In genomic region chr6:107068691-107069630, GRCh38 we compare ENCODE assay signal across 17 cellular contexts. TPM values are rescaled to one million over a fixed set of nuclear protein-coding genes. Genes with fewer than 3 reads are reported as not detected.
DNase-seq lines count a peak whose midpoint lies in the region; ATAC-seq and TF ChIP-seq lines count a peak whose summit lies in the region.
"Had no signal": no experiment of that assay in that cellular context is flagged by ENCODE, and none has a peak within 500 bp of the region (broad histone marks: within the 10 kb centered on the region; RNA-seq: fewer than 3 reads in every experiment).

No MANE protein-coding gene starts in this region.

- no peaks in the 10 kb centered on the region for H4K20me1 ChIP-seq in IMR-90 (ENCODE audit: insufficient read depth, low read length)

- no peak overlapping the region for H2BK120ac ChIP-seq in IMR-90 (ENCODE audit: low read depth, low read length)
- H2BK120ac ChIP-seq in neuronal stem cell (ENCODE audit: low read depth, low read length), result no peak overlapping the region

- H3K4me2 ChIP-seq in IMR-90 (ENCODE audit: low read depth, low read length) (no peak overlapping the region), neuronal stem cell (ENCODE audit: insufficient read depth, low read length, poor library complexity, severe bottlenecking) (no peak overlapping the region)
- H3K4me2 ChIP-seq: BLaER1 treated with 17β-estradiol and CSF1 and Interleukin-3, amounts not matched to agents 10 nM and 100 nM had no signal

- H3K9me1 ChIP-seq in IMR-90 (ENCODE audit: insufficient read depth, low read length), result no peaks in the 10 kb centered on the region

- H3K56ac ChIP-seq in IMR-90 (ENCODE audit: extremely low read depth, insufficient read depth, low read length), result no peak overlapping the region

- TF ChIP-seq CTCF in IMR-90 (conservative IDR thresholded peaks at IDR 0.05; ENCODE audit: low read depth, low read length) (no peak), chondrocyte (IDR thresholded peaks at IDR 0.05) (no peak), sigmoid colon (IDR thresholded peaks at IDR 0.05) (no peak), BE2C (IDR thresholded peaks at IDR 0.05; ENCODE audit: low read depth, low read length) (no peak)
- TF ChIP-seq CTCF in activated CD8-positive, alpha-beta T cell treated with anti-CD3 and anti-CD28 coated beads for 36 hours (IDR thresholded peaks at IDR 0.05), result no peak

- H2BK5ac ChIP-seq in IMR-90 (ENCODE audit: low read depth, low read length, poor library complexity, severe bottlenecking) (no peak overlapping the region), neuronal stem cell (ENCODE audit: low read length) (no peak overlapping the region)

- DNase-seq in IMR-90 (no peak), chondrocyte (ENCODE audit: low spot score) (peak; percentile 94), neuronal stem cell (ENCODE audit: low spot score) (no peak), sigmoid colon (peak; percentile 56), BE2C (no peak), NCI-H774 (lab: John Stamatoyannopoulos, UW) (no peak)
- no peak for DNase-seq in activated CD8-positive, alpha-beta T cell treated with anti-CD3 and anti-CD28 coated beads for 36 hours
- DNase-seq: 8988T; ACHN; Caco-2; Calu3; CD4-positive, alpha-beta T cell; CD8-positive, alpha-beta T cell; DMS79 treated with DMSO at 0.1 percent for 48 hours; GF-D8 had no signal

- H3K27ac Mint-ChIP-seq in chondrocyte (ENCODE audit: unreplicated experiment), result no peak overlapping the region
- no peak overlapping the region for H3K27ac Mint-ChIP-seq in activated CD8-positive, alpha-beta T cell treated with anti-CD3 and anti-CD28 coated beads for 36 hours
- H3K27ac Mint-ChIP-seq: CD4-positive, alpha-beta T cell; CD8-positive, alpha-beta T cell had no signal

- POLR2A ChIA-PET in IMR-90 (lab: Charles Lee; ENCODE audit: unreplicated experiment), result no interaction called here
- POLR2A ChIA-PET in activated CD8-positive, alpha-beta T cell treated with anti-CD3 and anti-CD28 coated beads for 36 hours (lab: Charles Lee), result interaction anchor here (1.2 kb wide), 1 partner anchor 47 kb away, joined by 3 read pairs; the partner anchor contains the start of gene BEND3

- TF ChIP-seq POLR2A in IMR-90 (IDR thresholded peaks at IDR 0.05; ENCODE audit: low read depth, low read length), result no peak
- TF ChIP-seq POLR2A in sigmoid colon (IDR thresholded peaks at IDR 0.05), result no peak

- H3K27me3 ChIP-seq in IMR-90 (ENCODE audit: control insufficient read depth, insufficient read depth, low read length) (no peaks in the 10 kb centered on the region), neuronal stem cell (ENCODE audit: control insufficient read depth in 3 of 3, insufficient read depth in 3 of 3, low read depth in 1 of 3, low read length in 3 of 3) (no peaks in the 10 kb centered on the region), sigmoid colon (no peaks in the 10 kb centered on the region), BE2C (no peaks in the 10 kb centered on the region)
- H3K27me3 ChIP-seq: BLaER1 treated with 17β-estradiol and CSF1 and Interleukin-3, amounts not matched to agents 10 nM and 100 nM had no signal

- H3K79me1 ChIP-seq in IMR-90 (ENCODE audit: low read depth in 1 of 2, low read length in 2 of 2), result no peaks in the 10 kb centered on the region
- peaks cover 3% of the 10 kb centered on the region for H3K79me1 ChIP-seq in neuronal stem cell (ENCODE audit: low read depth, low read length)

- no peak for TF ChIP-seq RAD21 in IMR-90 (IDR thresholded peaks at IDR 0.05; ENCODE audit: low read length)

- in situ Hi-C loops in IMR-90 (cut with MboI; ENCODE audit: low sequenced_read_pairs), result no loop called here

- no peaks in the 10 kb centered on the region for H3K9me3 Mint-ChIP-seq in chondrocyte (ENCODE audit: low read depth)
- no peaks in the 10 kb centered on the region for H3K9me3 Mint-ChIP-seq in activated CD8-positive, alpha-beta T cell treated with anti-CD3 and anti-CD28 coated beads for 36 hours
- H3K9me3 Mint-ChIP-seq: CD4-positive, alpha-beta T cell; CD8-positive, alpha-beta T cell had no signal

- no TSS peak for BruUV-seq in IMR-90 (replicated peaks; lab: Mats Ljungman, UMichigan)

- H3K9ac ChIP-seq in IMR-90 (ENCODE audit: low read depth, low read length), result no peak overlapping the region
- H3K9ac ChIP-seq in neuronal stem cell (ENCODE audit: low read depth, low read length, poor library complexity), result no peak overlapping the region
- H3K9ac ChIP-seq: BLaER1 treated with 17β-estradiol and CSF1 and Interleukin-3, amounts not matched to agents 10 nM and 100 nM had no signal

- H2AFZ ChIP-seq in IMR-90 (replicated peaks; ENCODE audit: low read length, poor library complexity), result peak overlapping the region; percentile 16
- no peak overlapping the region for H2AFZ ChIP-seq in neuronal stem cell (ENCODE audit: low read length)

- H3K36me3 ChIP-seq in IMR-90 (ENCODE audit: control insufficient read depth, insufficient read depth, low read length) (peaks cover 6% of the 10 kb centered on the region), neuronal stem cell (replicated peaks in 1 of 2; ENCODE audit: control insufficient read depth in 2 of 2, insufficient read depth in 2 of 2, low read length in 2 of 2) (peaks cover 15 to 80% of the 10 kb centered on the region in 2 donors), sigmoid colon (peaks cover 0 to 9% (median 0%) of the 10 kb centered on the region in 4 donors), BE2C (peaks cover 10% of the 10 kb centered on the region)

- ATAC-seq in IMR-90 (ENCODE audit: low read depth), result no peak
- no peak for ATAC-seq in activated CD8-positive, alpha-beta T cell treated with anti-CD3 and anti-CD28 coated beads for 36 hours
- ATAC-seq: CD8-positive, alpha-beta T cell had no signal

- H2AK5ac ChIP-seq in IMR-90 (ENCODE audit: low read depth, low read length) (no peak overlapping the region), neuronal stem cell (ENCODE audit: low read depth, low read length) (no peak overlapping the region)

- no peak overlapping the region for H3K23ac ChIP-seq in IMR-90 (ENCODE audit: low read depth, low read length)
- H3K23ac ChIP-seq in neuronal stem cell (ENCODE audit: low read depth, low read length, poor library complexity), result no peak overlapping the region

- dilution Hi-C loops in IMR-90 (cut with HindIII; ENCODE audit: low sequenced_read_pairs, unreplicated experiment), result no loop called here

- CTCF ChIA-PET in IMR-90 (lab: Yijun Ruan, JAX), result interaction anchor here (1.5 kb wide), 1 partner anchor 9 kb away, joined by 3 read pairs; no protein-coding TSS in a partner anchor
- CTCF ChIA-PET in activated CD8-positive, alpha-beta T cell treated with anti-CD3 and anti-CD28 coated beads for 36 hours (lab: Charles Lee), result no interaction called here

- no peak overlapping the region for H3K4ac ChIP-seq in IMR-90 (ENCODE audit: low read depth, low read length)
- no peak overlapping the region for H3K4ac ChIP-seq in neuronal stem cell (ENCODE audit: low read length)

- H3K18ac ChIP-seq in IMR-90 (ENCODE audit: low read depth, low read length) (no peak overlapping the region), neuronal stem cell (ENCODE audit: low read length) (peak overlapping the region; percentile 71)

- peak overlapping the region; percentile 47 for H2AK9ac ChIP-seq in IMR-90 (replicated peaks; ENCODE audit: low read depth, low read length, poor library complexity)

- TF ChIP-seq EP300 in sigmoid colon (IDR thresholded peaks at IDR 0.05), result no peak

- intact Hi-C loops in IMR-90 (cut with micrococcal nuclease), result no loop called here
- intact Hi-C loops in sigmoid colon (cut with DNase I), result no loop called here
- intact Hi-C loops in activated CD8-positive, alpha-beta T cell treated with anti-CD3 and anti-CD28 coated beads for 36 hours (cut with micrococcal nuclease), result no loop called here

- no peak overlapping the region for H4K8ac ChIP-seq in IMR-90 (ENCODE audit: low read depth in 2 of 2, low read length in 2 of 2)
- peak overlapping the region; percentile 7 for H4K8ac ChIP-seq in neuronal stem cell (ENCODE audit: low read depth, low read length)

- H3K9me3 ChIP-seq in IMR-90 (ENCODE audit: control insufficient read depth, insufficient read depth, low read length), result no peaks in the 10 kb centered on the region
- peaks cover 0 to 3% of the 10 kb centered on the region in 2 donors for H3K9me3 ChIP-seq in neuronal stem cell (replicated peaks in 1 of 2; ENCODE audit: control insufficient read depth in 2 of 2, insufficient read depth in 1 of 2, low read depth in 1 of 2, low read length in 2 of 2)
- no peaks in the 10 kb centered on the region for H3K9me3 ChIP-seq in sigmoid colon
- no peaks in the 10 kb centered on the region for H3K9me3 ChIP-seq in BE2C
- H3K9me3 ChIP-seq: BLaER1 treated with 17β-estradiol and CSF1 and Interleukin-3, amounts not matched to agents 10 nM and 100 nM; Caco-2 had no signal

- H3K14ac ChIP-seq in IMR-90 (replicated peaks; ENCODE audit: low read depth, low read length) (no peak overlapping the region), neuronal stem cell (ENCODE audit: low read length) (no peak overlapping the region)

- WGBS in IMR-90 (ENCODE audit: extremely low coverage in 2 of 2, insufficient read length in 1 of 2), 2 experiments, result 95% methylated on average over 43 of the region's 69 CpGs; no CpG with 5 or more reads in 1 of the 2 experiments
- WGBS in neuronal stem cell (ENCODE audit: extremely low coverage in 2 of 2, insufficient read length in 2 of 2, insufficient replicate concordance in 1 of 2), 2 donors, result no CpG with 5 or more reads among the region's 69 CpGs
- 97 to 98% methylated on average over 69 of the region's 69 CpGs for whole genome bisulfite sequencing in sigmoid colon, 2 donors

- H3K27me3 Mint-ChIP-seq in chondrocyte (ENCODE audit: low read depth), result no peaks in the 10 kb centered on the region
- H3K27me3 Mint-ChIP-seq in activated CD8-positive, alpha-beta T cell treated with anti-CD3 and anti-CD28 coated beads for 36 hours, result no peaks in the 10 kb centered on the region
- H3K27me3 Mint-ChIP-seq: CD4-positive, alpha-beta T cell had no signal

- H3K4me1 ChIP-seq in IMR-90 (ENCODE audit: control insufficient read depth, insufficient read depth, low read length) (peaks cover 8% of the 10 kb centered on the region; the same call in 1 of the 2 replicates), neuronal stem cell (ENCODE audit: control insufficient read depth in 2 of 2, insufficient read depth in 1 of 2, low read depth in 1 of 2, low read length in 2 of 2) (peaks cover 0 to 1% of the 10 kb centered on the region in 2 donors), sigmoid colon (peaks cover 0 to 7% (median 0%) of the 10 kb centered on the region in 4 donors), BE2C (no peaks in the 10 kb centered on the region)

- H2BK20ac ChIP-seq in IMR-90 (ENCODE audit: low read depth, low read length), result no peak overlapping the region

- no peak overlapping the region for H2BK12ac ChIP-seq in neuronal stem cell (ENCODE audit: low read length)

- H3K4me1 Mint-ChIP-seq in chondrocyte (ENCODE audit: low read depth), result peaks cover 10% of the 10 kb centered on the region
- H3K4me1 Mint-ChIP-seq in activated CD8-positive, alpha-beta T cell treated with anti-CD3 and anti-CD28 coated beads for 36 hours (ENCODE audit: low read depth), result peaks cover 23% of the 10 kb centered on the region

- H4K91ac ChIP-seq in IMR-90 (ENCODE audit: insufficient read depth, low read depth, low read length) (no peak overlapping the region), neuronal stem cell (ENCODE audit: low read depth, low read length, poor library complexity) (no peak overlapping the region)

- H3K27ac ChIP-seq in IMR-90 (ENCODE audit: insufficient read depth, low read length) (no peak overlapping the region), neuronal stem cell (replicated peaks; ENCODE audit: low read length) (no peak overlapping the region), sigmoid colon (no peak overlapping the region)
- H3K27ac ChIP-seq: BLaER1 treated with 17β-estradiol and CSF1 and Interleukin-3, amounts not matched to agents 10 nM and 100 nM; C4-2B had no signal

- H2BK15ac ChIP-seq in IMR-90 (ENCODE audit: low read depth, low read length) (no peak overlapping the region), neuronal stem cell (ENCODE audit: low read length) (no peak overlapping the region)

- H3K36me3 Mint-ChIP-seq in chondrocyte (ENCODE audit: low read depth), result peaks cover 11% of the 10 kb centered on the region
- peaks cover 15% of the 10 kb centered on the region for H3K36me3 Mint-ChIP-seq in activated CD8-positive, alpha-beta T cell treated with anti-CD3 and anti-CD28 coated beads for 36 hours (ENCODE audit: low read depth)

- no peak overlapping the region for H3K4me3 Mint-ChIP-seq in chondrocyte (ENCODE audit: unreplicated experiment)
- no peak overlapping the region for H3K4me3 Mint-ChIP-seq in activated CD8-positive, alpha-beta T cell treated with anti-CD3 and anti-CD28 coated beads for 36 hours
- H3K4me3 Mint-ChIP-seq: CD4-positive, alpha-beta T cell; CD8-positive, alpha-beta T cell had no signal

- no peak overlapping the region for H4K5ac ChIP-seq in IMR-90 (ENCODE audit: low read depth, low read length)

- H3K4me3 ChIP-seq in IMR-90 (ENCODE audit: insufficient read depth, low read depth, low read length), result no peak overlapping the region
- no peak overlapping the region for H3K4me3 ChIP-seq in neuronal stem cell (ENCODE audit: low read length in 2 of 2)
- no peak overlapping the region for H3K4me3 ChIP-seq in sigmoid colon
- no peak overlapping the region for H3K4me3 ChIP-seq in BE2C (ENCODE audit: low read depth, low read length)
- H3K4me3 ChIP-seq: BLaER1 treated with 17β-estradiol and CSF1 and Interleukin-3, amounts not matched to agents 10 nM and 100 nM had no signal

RNA-seq across cellular contexts. Expression of gene MTRES1, which starts 41.0 kb away (rescaled TPM):
- total RNA-seq in IMR-90 (2012; rRNA removed) (5.4 and 8.9 TPM in 2 replicates), chondrocyte (15.5 to 19.0 TPM (median 18.9 TPM) in 3 replicates), sigmoid colon (10 to 100 TPM; 11.1 to 22.7 (median 17.3) TPM)
- polyA plus RNA-seq in IMR-90 (2012; rRNA removed) (9.7 and 9.8 TPM in 2 replicates), sigmoid colon (10 to 100 TPM; 35.5 to 52.0 (median 37.8) TPM)
- 2.1 and 2.9 TPM in 2 replicates for polyA plus RNA-seq in IMR-90 (2012; cell fraction: cytosol; rRNA removed)
- 4.9 and 7.1 TPM in 2 replicates for polyA plus RNA-seq in IMR-90 (2012; cell fraction: nucleus; rRNA removed; ENCODE audit: low replicate concordance)
- 18.8 TPM for polyA plus RNA-seq in neuronal stem cell (2013, experiment 1 of 2)
- 19.2 TPM for polyA plus RNA-seq in neuronal stem cell (2013, experiment 2 of 2)
- 15.1 TPM for polyA plus RNA-seq in BE2C (2012; ENCODE audit: insufficient read depth, insufficient read length, low read depth)
- 10 to 100 TPM; 17.2 to 18.0 TPM for total RNA-seq in activated CD8-positive, alpha-beta T cell treated with anti-CD3 and anti-CD28 coated beads for 36 hours

RNA-seq across cellular contexts. Expression of gene BEND3, which starts 46.4 kb away (rescaled TPM):
- total RNA-seq in IMR-90 (2012; rRNA removed), result 1.8 and 1.9 TPM in 2 replicates
- 1.2 and 1.3 TPM in 2 replicates for polyA plus RNA-seq in IMR-90 (2012; rRNA removed)
- polyA plus RNA-seq in IMR-90 (2012; cell fraction: cytosol; rRNA removed), result 0.67 and 0.78 TPM in 2 replicates
- 1.2 and 1.4 TPM in 2 replicates for polyA plus RNA-seq in IMR-90 (2012; cell fraction: nucleus; rRNA removed; ENCODE audit: low replicate concordance)
- total RNA-seq in chondrocyte, result 3.1 to 3.9 TPM (median 3.6 TPM) in 3 replicates
- 4.8 TPM for polyA plus RNA-seq in neuronal stem cell (2013, experiment 1 of 2)
- 5.1 TPM for polyA plus RNA-seq in neuronal stem cell (2013, experiment 2 of 2)
- total RNA-seq in sigmoid colon, result 1 to 10 TPM in 3 of 4 donors, under 1 TPM in 1; 0.82 to 1.9 (median 1.4) TPM
- 1 to 10 TPM in 1 of 3 donors, under 1 TPM in 2; 0.60 to 2.8 (median 0.92) TPM for polyA plus RNA-seq in sigmoid colon
- 3.6 TPM for polyA plus RNA-seq in BE2C (2012; ENCODE audit: insufficient read depth, insufficient read length, low read depth)
- total RNA-seq in activated CD8-positive, alpha-beta T cell treated with anti-CD3 and anti-CD28 coated beads for 36 hours, result 1 to 10 TPM; 5.8 to 6.3 TPM

Comparison
In these comparisons a context has a peak if more than half of its experiments do, and no peak if none do; other contexts are left out.
1. DNase-seq: peak in chondrocyte (single experiment) and sigmoid colon (single experiment); none in IMR-90 (single experiment), neuronal stem cell (single experiment), BE2C (single experiment), activated CD8-positive, alpha-beta T cell treated with anti-CD3 and anti-CD28 coated beads for 36 hours (single experiment) and NCI-H774 (single experiment).